ENCODE assay signal across 14 cellular contexts in genomic region chr5:173751266-173751600, GRCh38.
"Had no signal": no experiment of that assay in that cellular context is flagged by ENCODE, and none has a peak within 500 bp of the region (broad histone marks: within the 10 kb centered on the region; RNA-seq: fewer than 3 reads in every experiment).

No MANE protein-coding gene starts in this region.

- H3K36me3 Mint-ChIP-seq: immature natural killer cell; naive thymus-derived CD8-positive, alpha-beta T cell had no signal

- H3K4me3 ChIP-seq: ascending aorta, dorsolateral prefrontal cortex, lower lobe of right lung, tibial nerve had no signal

- H3K4me3 Mint-ChIP-seq: activated naive CD8-positive, alpha-beta T cell treated with anti-CD3 and anti-CD28 coated beads, Interleukin-2, amount 50 U/mL, for 24 hours; immature natural killer cell; naive thymus-derived CD8-positive, alpha-beta T cell had no signal

- DNase-seq: activated CD4-positive, alpha-beta T cell treated with anti-CD3 and anti-CD28 coated beads for 48 hours; activated naive CD4-positive, alpha-beta T cell treated with Interleukin-2 at 50 U/mL for 16 hours; activated naive CD8-positive, alpha-beta T cell treated with anti-CD3 and anti-CD28 coated beads, Interleukin-2, amount 50 U/mL, for 24 hours; dorsolateral prefrontal cortex; immature natural killer cell; left cardiac atrium; lower lobe of right lung; naive thymus-derived CD8-positive, alpha-beta T cell; occipital lobe; right cardiac atrium; small intestine had no signal

- H3K27me3 ChIP-seq: ascending aorta, dorsolateral prefrontal cortex, tibial nerve had no signal

- H3K9me3 Mint-ChIP-seq: activated naive CD8-positive, alpha-beta T cell treated with anti-CD3 and anti-CD28 coated beads, Interleukin-2, amount 50 U/mL, for 24 hours; immature natural killer cell had no signal

- H3K27ac Mint-ChIP-seq: activated naive CD8-positive, alpha-beta T cell treated with anti-CD3 and anti-CD28 coated beads, Interleukin-2, amount 50 U/mL, for 24 hours; naive thymus-derived CD8-positive, alpha-beta T cell; progenitor cell of endocrine pancreas had no signal

- H3K4me1 Mint-ChIP-seq: immature natural killer cell had no signal

- H3K36me3 ChIP-seq: ascending aorta, lower lobe of right lung, tibial nerve had no signal

- H3K27me3 Mint-ChIP-seq: activated naive CD8-positive, alpha-beta T cell treated with anti-CD3 and anti-CD28 coated beads, Interleukin-2, amount 50 U/mL, for 24 hours had no signal

- H3K27ac ChIP-seq: ascending aorta, dorsolateral prefrontal cortex, lower lobe of right lung, tibial nerve had no signal

- H3K9me3 ChIP-seq: ascending aorta, lower lobe of right lung, tibial nerve had no signal

- H3K4me1 ChIP-seq: ascending aorta, lower lobe of right lung, tibial nerve had no signal

- ATAC-seq: activated naive CD8-positive, alpha-beta T cell treated with anti-CD3 and anti-CD28 coated beads, Interleukin-2, amount 50 U/mL, for 24 hours; left cardiac atrium; lower lobe of right lung; naive thymus-derived CD8-positive, alpha-beta T cell; right cardiac atrium had no signal
